1 cellular context compared by ENCODE assay signal in genomic region chr20:64062596-64063388, GRCh38.
TF ChIP-seq lines count a peak whose summit lies in the region.

Gene TCEA2 (plus strand): TSS chr20:64063198. CDS start chr20:64063313, 115 bp downstream.

TF ChIP-seq in HepG2, 621 proteins besides CTCF, POLR2A, EP300 and RAD21 (continued from another document and continues in another):
- TF ChIP-seq ZBTB25 (CRISPR knock-in tag; IDR thresholded peaks at IDR 0.05): peak; percentile 92
- peak; percentile 98 for TF ChIP-seq SAFB2 (CRISPR knock-in tag; IDR thresholded peaks at IDR 0.05; ENCODE audit: borderline replicate concordance, low read depth)
- TF ChIP-seq PAX8 (CRISPR knock-in tag; IDR thresholded peaks at IDR 0.05; ENCODE audit: borderline replicate concordance): no peak
- TF ChIP-seq PITX1 (CRISPR knock-in tag; IDR thresholded peaks at IDR 0.05): peak; percentile 78
- no peak for TF ChIP-seq ZNF121 (CRISPR knock-in tag; IDR thresholded peaks at IDR 0.05)
- TF ChIP-seq ZNF709 (CRISPR knock-in tag; IDR thresholded peaks at IDR 0.05): peak; percentile 98
- no peak for TF ChIP-seq CENPX (CRISPR knock-in tag; IDR thresholded peaks at IDR 0.05)
- TF ChIP-seq RXRA (CRISPR knock-in tag; IDR thresholded peaks at IDR 0.05): peak; percentile 82
- TF ChIP-seq KAT7 (CRISPR knock-in tag; IDR thresholded peaks at IDR 0.05; ENCODE audit: borderline replicate concordance): peak; percentile 64
- TF ChIP-seq ZNF75D (CRISPR knock-in tag; IDR thresholded peaks at IDR 0.05; ENCODE audit: borderline replicate concordance): no peak
- TF ChIP-seq RFXANK (CRISPR knock-in tag; IDR thresholded peaks at IDR 0.05): peak; percentile 91
- TF ChIP-seq STAT5B (CRISPR knock-in tag; IDR thresholded peaks at IDR 0.05): peak; percentile 78; the same call in 1 of the 2 replicates
- peak; percentile 5; the same call in 1 of the 2 replicates for TF ChIP-seq FOXO4 (CRISPR knock-in tag; conservative IDR thresholded peaks at IDR 0.05)
- peak; percentile 24; the same call in 1 of the 2 replicates for TF ChIP-seq NR0B2 (CRISPR knock-in tag; IDR thresholded peaks at IDR 0.05)
- TF ChIP-seq MXD3 (CRISPR knock-in tag; IDR thresholded peaks at IDR 0.05): peak; percentile 92; the same call in 1 of the 2 replicates
- TF ChIP-seq ZNF263 (CRISPR knock-in tag; IDR thresholded peaks at IDR 0.05): no peak; the same call in 1 of the 2 replicates
- TF ChIP-seq HNRNPLL (IDR thresholded peaks at IDR 0.05; ENCODE audit: low read depth, low read length, poor library complexity, severe bottlenecking): peak; percentile 82
- peak; percentile 93 for TF ChIP-seq ZGPAT (CRISPR knock-in tag; IDR thresholded peaks at IDR 0.05)
- no peak for TF ChIP-seq IKZF1 (IDR thresholded peaks at IDR 0.05)
- TF ChIP-seq ZNF766 (CRISPR knock-in tag; IDR thresholded peaks at IDR 0.05; ENCODE audit: borderline replicate concordance): peak; percentile 69
- peak; percentile 100 for TF ChIP-seq TBP (CRISPR knock-in tag; IDR thresholded peaks at IDR 0.05)
- TF ChIP-seq SYNCRIP (IDR thresholded peaks at IDR 0.05; ENCODE audit: insufficient read depth, low read depth, low read length): no peak
- TF ChIP-seq ZFP62 (CRISPR knock-in tag; IDR thresholded peaks at IDR 0.05): peak; percentile 100
- peak; percentile 37; the same call in 1 of the 2 replicates for TF ChIP-seq KLF13 (CRISPR knock-in tag; IDR thresholded peaks at IDR 0.05)
- TF ChIP-seq HNF1B (CRISPR knock-in tag; IDR thresholded peaks at IDR 0.05): peak; percentile 97
- peak; percentile 58; the same call in 1 of the 2 replicates for TF ChIP-seq PRDM10 (CRISPR knock-in tag; IDR thresholded peaks at IDR 0.05; ENCODE audit: low read depth)
- TF ChIP-seq KLF6 (CRISPR knock-in tag; IDR thresholded peaks at IDR 0.05): peak; percentile 83
- TF ChIP-seq XBP1 (CRISPR knock-in tag; IDR thresholded peaks at IDR 0.05): 0 out of 2 replicates have a peak, but pooled peaks have one; percentile 6
- 0 out of 2 replicates have a peak, but pooled peaks have one; percentile 11 for TF ChIP-seq TOPORS (CRISPR knock-in tag; IDR thresholded peaks at IDR 0.05)
- peak; percentile 91 for TF ChIP-seq TBX2 (CRISPR knock-in tag; IDR thresholded peaks at IDR 0.05; ENCODE audit: borderline replicate concordance)
- peak; percentile 90; the same call in 1 of the 2 replicates for TF ChIP-seq ZNF816 (CRISPR knock-in tag; IDR thresholded peaks at IDR 0.05; ENCODE audit: borderline replicate concordance)
- TF ChIP-seq SMAD1 (CRISPR knock-in tag; IDR thresholded peaks at IDR 0.05; ENCODE audit: borderline replicate concordance, low read depth): peak; percentile 96; the same call in 1 of the 2 replicates
- no peak; the same call in none of the 2 replicates for TF ChIP-seq ZNF160 (CRISPR knock-in tag; IDR thresholded peaks at IDR 0.05)
- TF ChIP-seq BCL3 (CRISPR knock-in tag; IDR thresholded peaks at IDR 0.05): peak; percentile 94; the same call in 1 of the 2 replicates
- TF ChIP-seq NFE2L1 (CRISPR knock-in tag; IDR thresholded peaks at IDR 0.05; ENCODE audit: borderline replicate concordance): peak; percentile 91
- peak; percentile 77 for TF ChIP-seq ZBTB7B (CRISPR knock-in tag; IDR thresholded peaks at IDR 0.05)
- peak; percentile 58; the same call in 1 of the 2 replicates for TF ChIP-seq TP53 (CRISPR knock-in tag; conservative IDR thresholded peaks at IDR 0.05)
- peak; percentile 55; the same call in 1 of the 2 replicates for TF ChIP-seq ZNF318 (CRISPR knock-in tag; IDR thresholded peaks at IDR 0.05)
- peak; percentile 98 for TF ChIP-seq NR2C2 (CRISPR knock-in tag; IDR thresholded peaks at IDR 0.05; ENCODE audit: borderline replicate concordance)
- peak; percentile 88 for TF ChIP-seq ZNF839 (CRISPR knock-in tag; IDR thresholded peaks at IDR 0.05; ENCODE audit: borderline replicate concordance)
- peak; percentile 93 for TF ChIP-seq HOXA3 (CRISPR knock-in tag; IDR thresholded peaks at IDR 0.05)
- TF ChIP-seq ZNF468 (CRISPR knock-in tag; IDR thresholded peaks at IDR 0.05): peak; percentile 19; the same call in 1 of the 2 replicates
- TF ChIP-seq NFYC (CRISPR knock-in tag; IDR thresholded peaks at IDR 0.05): no peak
